ENCODE assay signal across 20 cellular contexts in genomic region chr2:184114439-184114838, GRCh38.
"Had no signal": no experiment of that assay in that cellular context is flagged by ENCODE, and none has a peak within 500 bp of the region (broad histone marks: within the 10 kb centered on the region; RNA-seq: fewer than 3 reads in every experiment).

No MANE protein-coding gene starts in this region.

- H3K36me3 ChIP-seq: colonic mucosa, esophagus squamous epithelium, gastrocnemius medialis, prostate gland, vagina had no signal

- DNase-seq: activated gamma-delta T cell treated with Interleukin-2 at 50 U/mL for 16 hours; activated T-cell treated with anti-CD3 and anti-CD28 coated beads, Interleukin-2, amount 50 U/mL, for 1 hour; aorta; central memory CD4-positive, alpha-beta T cell; colonic mucosa; dorsolateral prefrontal cortex; endodermal cell; esophagus squamous epithelium; gastrocnemius medialis; hippocampal formation; left ventricle myocardium superior; midbrain; natural killer cell; stimulated activated CD4-positive, alpha-beta T cell treated with anti-CD3 and anti-CD28 coated beads, Interleukin-4, amount 100 ng/mL, for 1 hour; stimulated activated naive CD4-positive, alpha-beta T cell; testis; trophoblast cell had no signal

- H3K27ac ChIP-seq: colonic mucosa, dorsolateral prefrontal cortex, esophagus squamous epithelium, gastrocnemius medialis, prostate gland, testis, vagina had no signal

- H3K4me3 ChIP-seq: colonic mucosa, dorsolateral prefrontal cortex, esophagus squamous epithelium, gastrocnemius medialis, prostate gland, testis, vagina had no signal

- H3K9me3 ChIP-seq: colonic mucosa, esophagus squamous epithelium, gastrocnemius medialis, prostate gland, testis, vagina had no signal

- H3K4me1 ChIP-seq: colonic mucosa, esophagus squamous epithelium, gastrocnemius medialis, prostate gland, testis, vagina had no signal

- H3K27me3 ChIP-seq: colonic mucosa, dorsolateral prefrontal cortex, esophagus squamous epithelium, gastrocnemius medialis, testis, vagina had no signal

- ATAC-seq: gastrocnemius medialis, left ventricle myocardium superior, natural killer cell, WTC11 had no signal
